ENCODE assay signal across 10 cellular contexts in the genomic region with DNA sequence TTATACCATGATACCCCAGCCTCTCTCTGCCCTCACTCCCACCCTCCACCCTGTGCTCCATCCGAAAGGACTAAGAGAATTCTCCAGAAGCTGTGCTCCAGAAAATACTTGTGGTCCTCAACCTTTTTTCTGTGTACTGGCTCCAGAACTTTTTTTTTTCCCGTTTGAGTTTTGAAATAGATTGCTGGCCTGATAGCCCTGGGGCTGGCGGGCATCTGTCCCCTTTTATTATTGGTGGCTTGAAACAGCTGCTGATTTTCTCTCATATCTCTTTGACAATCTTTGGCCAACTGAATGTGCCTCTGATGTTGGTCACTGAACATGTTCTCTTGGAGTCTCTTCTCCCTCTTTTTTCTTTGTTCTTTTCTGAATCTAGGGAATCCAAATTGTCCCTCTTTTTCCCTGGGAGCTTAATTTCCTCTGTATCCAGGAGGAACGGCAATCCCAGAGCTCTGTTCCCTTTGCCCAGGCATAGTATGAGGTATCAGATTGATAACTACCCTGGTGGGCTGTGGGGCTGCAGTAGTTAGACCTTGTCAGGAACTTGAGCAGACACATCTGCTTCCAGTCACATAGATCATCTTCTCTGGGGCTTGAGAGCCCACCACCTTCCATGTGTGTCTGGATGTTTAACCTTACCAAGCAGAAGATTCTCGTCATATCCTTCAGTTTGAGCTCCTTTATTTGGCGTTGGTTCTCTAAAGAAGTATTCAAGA. TPM values are rescaled to one million over a fixed set of nuclear protein-coding genes. Genes with fewer than 3 reads are reported as not detected.
DNase-seq lines count a peak whose midpoint lies in the region; ATAC-seq and TF ChIP-seq lines count a peak whose summit lies in the region.
"Had no signal": no experiment of that assay in that cellular context is flagged by ENCODE, and none has a peak within 500 bp of the region (broad histone marks: within the 10 kb centered on the region; RNA-seq: fewer than 3 reads in every experiment).

No MANE protein-coding gene starts in this region.

- ATAC-seq in left colon = no peak

- H3K27me3 ChIP-seq in kidney epithelial cell (ENCODE audit: control insufficient read depth, insufficient read depth, low read length) (no peaks in the 10 kb centered on the region), stomach smooth muscle (ENCODE audit: control insufficient read depth in 1 of 2, insufficient read depth in 2 of 2, low read length in 2 of 2) (peaks cover 0 to 2% of the 10 kb centered on the region in 2 donors)

- peak overlapping the region; percentile 28 for H3K27ac Mint-ChIP-seq in T-helper 1 cell treated with Interleukin-12 subunit alpha and Interleukin-12 subunit beta and Interleukin-4 antibody, amounts not matched to agents 30 μg/mL and 1 μg/mL, for 36 hours
- H3K27ac Mint-ChIP-seq in activated T-helper 2 cell treated with anti-CD3 and anti-CD28 coated beads, Interferon-gamma antibody, Interleukin-2, Interleukin-4, amounts not matched to agents 10 μg/mL and 5 μg/mL and 100 μg/mL, durations not matched to agents 14 hours and 24 hours and 36 hours = peak overlapping the region; percentile 67

- intact Hi-C loops in activated T-helper 2 cell treated with anti-CD3 and anti-CD28 coated beads, Interferon-gamma antibody, Interleukin-2, Interleukin-4, amounts not matched to agents 10 μg/mL and 5 μg/mL and 100 μg/mL, durations not matched to agents 14 hours and 24 hours and 36 hours (cut with micrococcal nuclease) = no loop called here
- intact Hi-C loops in left colon (cut with DNase I, micrococcal nuclease) = loop anchor here in 1 of 2 donors (10.0 kb wide), 1 partner anchor 91 kb away; no protein-coding TSS in a partner anchor

- peak overlapping the region; percentile 69 for H3K27ac ChIP-seq in stomach smooth muscle (ENCODE audit: low read length)

- H3K4me3 Mint-ChIP-seq in T-helper 1 cell treated with Interleukin-12 subunit alpha and Interleukin-12 subunit beta and Interleukin-4 antibody, amounts not matched to agents 30 μg/mL and 1 μg/mL, for 36 hours = peak overlapping the region; percentile 99
- H3K4me3 Mint-ChIP-seq in activated T-helper 2 cell treated with anti-CD3 and anti-CD28 coated beads, Interferon-gamma antibody, Interleukin-2, Interleukin-4, amounts not matched to agents 10 μg/mL and 5 μg/mL and 100 μg/mL, durations not matched to agents 14 hours and 24 hours and 36 hours (ENCODE audit: low read depth) = peak overlapping the region; percentile 98

- H3K36me3 ChIP-seq in kidney epithelial cell (ENCODE audit: control insufficient read depth, insufficient read depth, low read length) (no peaks in the 10 kb centered on the region), stomach smooth muscle (ENCODE audit: control insufficient read depth in 2 of 2, insufficient read depth in 2 of 2, low read length in 2 of 2) (peaks cover 8 to 16% of the 10 kb centered on the region in 2 donors)

- H3K9ac ChIP-seq in stomach smooth muscle (ENCODE audit: low read length in 2 of 2) = peak overlapping the region; percentile 2 to 98

- H3K36me3 Mint-ChIP-seq in T-helper 1 cell treated with Interleukin-12 subunit alpha and Interleukin-12 subunit beta and Interleukin-4 antibody, amounts not matched to agents 30 μg/mL and 1 μg/mL, for 36 hours (ENCODE audit: low read depth) = peaks cover 31% of the 10 kb centered on the region
- H3K36me3 Mint-ChIP-seq in activated T-helper 2 cell treated with anti-CD3 and anti-CD28 coated beads, Interferon-gamma antibody, Interleukin-2, Interleukin-4, amounts not matched to agents 10 μg/mL and 5 μg/mL and 100 μg/mL, durations not matched to agents 14 hours and 24 hours and 36 hours (ENCODE audit: low read depth) = peaks cover 39% of the 10 kb centered on the region

- TF ChIP-seq CTCF in kidney epithelial cell (IDR thresholded peaks at IDR 0.05; ENCODE audit: insufficient read depth, low read length, poor library complexity, severe bottlenecking) = no peak

- H3K4me1 ChIP-seq in stomach smooth muscle (ENCODE audit: control insufficient read depth, insufficient read depth, low read length) = peaks cover 17% of the 10 kb centered on the region

- no peaks in the 10 kb centered on the region for H3K9me3 Mint-ChIP-seq in T-helper 1 cell treated with Interleukin-12 subunit alpha and Interleukin-12 subunit beta and Interleukin-4 antibody, amounts not matched to agents 30 μg/mL and 1 μg/mL, for 36 hours
- H3K9me3 Mint-ChIP-seq in activated T-helper 2 cell treated with anti-CD3 and anti-CD28 coated beads, Interferon-gamma antibody, Interleukin-2, Interleukin-4, amounts not matched to agents 10 μg/mL and 5 μg/mL and 100 μg/mL, durations not matched to agents 14 hours and 24 hours and 36 hours = no peaks in the 10 kb centered on the region

- H3K27me3 Mint-ChIP-seq in T-helper 1 cell treated with Interleukin-12 subunit alpha and Interleukin-12 subunit beta and Interleukin-4 antibody, amounts not matched to agents 30 μg/mL and 1 μg/mL, for 36 hours (ENCODE audit: low read depth) = no peaks in the 10 kb centered on the region
- H3K27me3 Mint-ChIP-seq in activated T-helper 2 cell treated with anti-CD3 and anti-CD28 coated beads, Interferon-gamma antibody, Interleukin-2, Interleukin-4, amounts not matched to agents 10 μg/mL and 5 μg/mL and 100 μg/mL, durations not matched to agents 14 hours and 24 hours and 36 hours (ENCODE audit: low read depth) = no peaks in the 10 kb centered on the region

- DNase-seq in T-helper 1 cell (no peak), kidney epithelial cell (ENCODE audit: low read depth) (no peak), SW 1271 (lab: John Stamatoyannopoulos, UW) (no peak), NCI-H146 treated with DMSO at 0.1 percent for 48 hours (lab: John Stamatoyannopoulos, UW; ENCODE audit: unreplicated experiment) (no peak), left colon (no peak)
- DNase-seq in activated T-helper 2 cell treated with anti-CD3 and anti-CD28 coated beads, Interferon-gamma antibody, Interleukin-2, Interleukin-4, amounts not matched to agents 10 μg/mL and 5 μg/mL and 100 μg/mL, durations not matched to agents 14 hours and 24 hours and 36 hours (ENCODE audit: low spot score) = no peak
- DNase-seq: 8988T, NCI-H510A had no signal

- H3K4me1 Mint-ChIP-seq in T-helper 1 cell treated with Interleukin-12 subunit alpha and Interleukin-12 subunit beta and Interleukin-4 antibody, amounts not matched to agents 30 μg/mL and 1 μg/mL, for 36 hours (ENCODE audit: low read depth) = peaks cover 39% of the 10 kb centered on the region
- H3K4me1 Mint-ChIP-seq in activated T-helper 2 cell treated with anti-CD3 and anti-CD28 coated beads, Interferon-gamma antibody, Interleukin-2, Interleukin-4, amounts not matched to agents 10 μg/mL and 5 μg/mL and 100 μg/mL, durations not matched to agents 14 hours and 24 hours and 36 hours (ENCODE audit: low read depth) = peaks cover 36% of the 10 kb centered on the region

- no peaks in the 10 kb centered on the region for H3K9me3 ChIP-seq in stomach smooth muscle (ENCODE audit: control insufficient read depth in 2 of 2, low read length in 2 of 2)

- H3K4me3 ChIP-seq in kidney epithelial cell (ENCODE audit: low read depth, low read length) (peak overlapping the region; percentile 71), stomach smooth muscle (ENCODE audit: low read length in 2 of 2) (peak overlapping the region; percentile 88 to 98)

RNA-seq across cellular contexts. Expression of gene PPARD, which starts 1.6 kb away (rescaled TPM):
- total RNA-seq in activated T-helper 2 cell treated with anti-CD3 and anti-CD28 coated beads, Interferon-gamma antibody, Interleukin-2, Interleukin-4, amounts not matched to agents 10 μg/mL and 5 μg/mL and 100 μg/mL, durations not matched to agents 14 hours and 24 hours and 36 hours = 27.1 and 29.1 TPM in 2 replicates
- total RNA-seq in kidney epithelial cell = 13.5 and 15.0 TPM in 2 replicates
- total RNA-seq in left colon = 10 to 100 TPM; 36.0 to 68.0 TPM

RNA-seq across cellular contexts. Expression of gene DEF6, which starts 46.4 kb away (rescaled TPM):
- total RNA-seq in activated T-helper 2 cell treated with anti-CD3 and anti-CD28 coated beads, Interferon-gamma antibody, Interleukin-2, Interleukin-4, amounts not matched to agents 10 μg/mL and 5 μg/mL and 100 μg/mL, durations not matched to agents 14 hours and 24 hours and 36 hours = 120 and 121 TPM in 2 replicates
- total RNA-seq in kidney epithelial cell = 3.2 and 3.6 TPM in 2 replicates
- total RNA-seq in left colon = 10 to 100 TPM; 10.3 to 10.5 TPM

Comparison
In these comparisons a context has a peak if more than half of its experiments do, and no peak if none do; other contexts are left out.
1. RNA of gene DEF6, which starts 46.4 kb away (total RNA-seq): 120 to 121 TPM in activated T-helper 2 cell treated with anti-CD3 and anti-CD28 coated beads, Interferon-gamma antibody, Interleukin-2, Interleukin-4, amounts not matched to agents 10 μg/mL and 5 μg/mL and 100 μg/mL, durations not matched to agents 14 hours and 24 hours and 36 hours; 10.3 to 10.5 TPM in left colon and 3.2 to 3.6 TPM in kidney epithelial cell; every median in the first group is over 10 times any median in the second.